Comparison of ENCODE assay signal across 1 cellular context in genomic region chr3:25665646-25666136, GRCh38.
TF ChIP-seq lines count a peak whose summit lies in the region.

No MANE protein-coding gene starts in this region.

TF ChIP-seq in HepG2, 621 proteins besides CTCF, POLR2A, EP300 and RAD21 (continued from another document):
- TF ChIP-seq SIN3B (IDR thresholded peaks at IDR 0.05; ENCODE audit: low read length) (no peak), FOXC1 (CRISPR knock-in tag; IDR thresholded peaks at IDR 0.05; ENCODE audit: borderline replicate concordance) (no peak), EHMT2 (IDR thresholded peaks at IDR 0.05; ENCODE audit: borderline replicate concordance, low read depth, low read length) (no peak), ZNF326 (CRISPR knock-in tag; IDR thresholded peaks at IDR 0.05; ENCODE audit: borderline replicate concordance) (no peak), ETV5 (CRISPR knock-in tag; IDR thresholded peaks at IDR 0.05; ENCODE audit: borderline replicate concordance) (no peak), ZNF746 (CRISPR knock-in tag; IDR thresholded peaks at IDR 0.05) (no peak), CBX2 (IDR thresholded peaks at IDR 0.05; ENCODE audit: low read depth, low read length) (no peak), CBX2 (CRISPR knock-in tag; IDR thresholded peaks at IDR 0.05; ENCODE audit: low read depth) (no peak), IRX3 (CRISPR knock-in tag; IDR thresholded peaks at IDR 0.05; ENCODE audit: borderline replicate concordance, low read depth) (no peak), ZNF616 (CRISPR knock-in tag; IDR thresholded peaks at IDR 0.05; ENCODE audit: low read depth) (no peak), ZNF333 (CRISPR knock-in tag; IDR thresholded peaks at IDR 0.05; ENCODE audit: borderline replicate concordance) (no peak), RBM39 (IDR thresholded peaks at IDR 0.05; ENCODE audit: low read depth, low read length, poor library complexity, severe bottlenecking) (no peak), CEBPG (CRISPR knock-in tag; IDR thresholded peaks at IDR 0.05) (no peak), ZMYM2 (CRISPR knock-in tag; IDR thresholded peaks at IDR 0.05) (no peak), ZNF468 (CRISPR knock-in tag; IDR thresholded peaks at IDR 0.05) (no peak), ZBTB7A (CRISPR knock-in tag; IDR thresholded peaks at IDR 0.05) (no peak)
